ENCODE assay signal across 9 cellular contexts in genomic region chr17:45429338-45430005, GRCh38. TPM values are rescaled to one million over a fixed set of nuclear protein-coding genes. Genes with fewer than 3 reads are reported as not detected.
DNase-seq lines count a peak whose midpoint lies in the region; ATAC-seq and TF ChIP-seq lines count a peak whose summit lies in the region.
"Had no signal": no experiment of that assay in that cellular context is flagged by ENCODE, and none has a peak within 500 bp of the region (broad histone marks: within the 10 kb centered on the region; RNA-seq: fewer than 3 reads in every experiment).

No MANE protein-coding gene starts in this region.

- no peak for TF ChIP-seq POLR2A in gastrocnemius medialis (IDR thresholded peaks at IDR 0.05)

- H4K20me1 ChIP-seq in OCI-LY7 (ENCODE audit: insufficient read depth, low read length): no peaks in the 10 kb centered on the region
- H4K20me1 ChIP-seq in smooth muscle cell (ENCODE audit: low read depth): peaks cover 16% of the 10 kb centered on the region

- peaks cover 41% of the 10 kb centered on the region for H3K4me1 ChIP-seq in OCI-LY7 (ENCODE audit: insufficient read depth, low read length, poor library complexity, severe bottlenecking)
- peaks cover 22% of the 10 kb centered on the region for H3K4me1 ChIP-seq in smooth muscle cell (ENCODE audit: low read depth)
- peaks cover 25 to 34% of the 10 kb centered on the region in 2 donors for H3K4me1 ChIP-seq in gastrocnemius medialis

- no peak for ATAC-seq in gastrocnemius medialis

- in situ Hi-C loops in gastrocnemius medialis (cut with MboI; ENCODE audit: low sequenced_read_pairs in 4 of 4): no loop called here

- H3K9ac ChIP-seq in smooth muscle cell (ENCODE audit: low read depth): no peak overlapping the region

- no peaks in the 10 kb centered on the region for H3K9me3 ChIP-seq in OCI-LY7 (ENCODE audit: low read length)
- no peaks in the 10 kb centered on the region for H3K9me3 ChIP-seq in iPS-18c (ENCODE audit: control insufficient read depth, insufficient read depth, low read length)
- H3K9me3 ChIP-seq in smooth muscle cell (replicated peaks; ENCODE audit: low read depth): no peaks in the 10 kb centered on the region
- H3K9me3 ChIP-seq in gastrocnemius medialis: no peaks in the 10 kb centered on the region

- H3F3A ChIP-seq in smooth muscle cell (ENCODE audit: low read depth): no peaks in the 10 kb centered on the region

- H2AFZ ChIP-seq in OCI-LY7 (ENCODE audit: low read length) (no peak overlapping the region), smooth muscle cell (ENCODE audit: low read depth) (no peak overlapping the region)

- H3K4me3 ChIP-seq in OCI-LY7 (ENCODE audit: low read depth, low read length, poor library complexity, severe bottlenecking) (peak overlapping the region; percentile 49), iPS-18c (ENCODE audit: insufficient read depth, low read depth, low read length) (peak overlapping the region; percentile 38), smooth muscle cell (no peak overlapping the region), gastrocnemius medialis (no peak overlapping the region)

- H3K79me2 ChIP-seq in OCI-LY7 (ENCODE audit: insufficient read depth, low read depth, low read length) (no peaks in the 10 kb centered on the region), smooth muscle cell (ENCODE audit: low read depth) (no peaks in the 10 kb centered on the region)

- 4% methylated on average over 71 of the region's 82 CpGs for WGBS in smooth muscle cell (ENCODE audit: low lambda C conversion rate)

- CTCF ChIA-PET in OCI-LY7 (lab: Charles Lee; ENCODE audit: unreplicated experiment): no interaction called here

- H3K4me2 ChIP-seq in OCI-LY7 (ENCODE audit: low read length): peak overlapping the region; percentile 84
- H3K4me2 ChIP-seq in smooth muscle cell: peak overlapping the region; percentile 31

- H3K27me3 ChIP-seq in smooth muscle cell (ENCODE audit: low read depth) (peaks cover 55% of the 10 kb centered on the region), gastrocnemius medialis (peaks cover 33 to 51% (median 42%) of the 10 kb centered on the region in 3 donors)

- peak; percentile 7 for DNase-seq in NCI-H1092 treated with DMSO at 0.1 percent for 48 hours (lab: John Stamatoyannopoulos, UW)
- no peak for DNase-seq in NCI-H1092 (lab: John Stamatoyannopoulos, UW)
- DNase-seq in OCI-LY7 (ENCODE audit: low spot score): no peak
- no peak for DNase-seq in smooth muscle cell (lab: John Stamatoyannopoulos, UW; ENCODE audit: unreplicated experiment)
- DNase-seq in gastrocnemius medialis: no peak
- DNase-seq in amygdala (lab: John Stamatoyannopoulos, UW): no peak
- DNase-seq in HK-2 (ENCODE audit: unreplicated experiment): no peak
- DNase-seq: activated gamma-delta T cell had no signal

- intact Hi-C loops in OCI-LY7 (cut with micrococcal nuclease; ENCODE audit: unreplicated experiment): no loop called here
- intact Hi-C loops in gastrocnemius medialis (cut with DNase I; ENCODE audit: low total_unique reads): no loop called here

- BruUV-seq in OCI-LY7 (replicated peaks; lab: Mats Ljungman, UMichigan): no TSS peak

- POLR2A ChIA-PET in OCI-LY7 (lab: Charles Lee): no interaction called here

- no peak for TF ChIP-seq CTCF in OCI-LY7 (conservative IDR thresholded peaks at IDR 0.05; ENCODE audit: low read length)
- TF ChIP-seq CTCF in smooth muscle cell (IDR thresholded peaks at IDR 0.05; ENCODE audit: borderline replicate concordance, insufficient read depth, poor library complexity, severe bottlenecking): peak; percentile 1
- TF ChIP-seq CTCF in gastrocnemius medialis (IDR thresholded peaks at IDR 0.05 in 4 of 5, conservative IDR thresholded peaks at IDR 0.05 in 1 of 5): no peak

- no peaks in the 10 kb centered on the region for H3K36me3 ChIP-seq in OCI-LY7 (ENCODE audit: insufficient read depth, low read length)
- no peaks in the 10 kb centered on the region for H3K36me3 ChIP-seq in smooth muscle cell (ENCODE audit: low read depth)
- no peaks in the 10 kb centered on the region for H3K36me3 ChIP-seq in gastrocnemius medialis

- H3K27ac ChIP-seq in OCI-LY7 (ENCODE audit: low read depth, low read length, poor library complexity, severe bottlenecking) (peak overlapping the region; percentile 76), smooth muscle cell (ENCODE audit: low read depth) (no peak overlapping the region), gastrocnemius medialis (no peak overlapping the region)

- no peaks in the 10 kb centered on the region for H3K9me2 ChIP-seq in OCI-LY7 (ENCODE audit: insufficient read depth, low read length)

RNA-seq across cellular contexts. Expression of gene ARHGAP27, which starts 3.2 kb away (rescaled TPM):
- 55.5 and 66.1 TPM in 2 replicates for total RNA-seq in OCI-LY7 (2014; rRNA removed; shearing (Covaris generic))
- 56.8 and 62.7 TPM in 2 replicates for total RNA-seq in OCI-LY7 (2022)
- 3.0 and 3.6 TPM in 2 replicates for total RNA-seq in smooth muscle cell
- 3.7 and 9.0 TPM in 2 replicates for polyA plus RNA-seq in smooth muscle cell
- 1 to 10 TPM; 4.2 to 6.0 (median 5.1) TPM for total RNA-seq in gastrocnemius medialis

Comparison
In these comparisons a context has a peak if more than half of its experiments do, and no peak if none do; other contexts are left out.
1. H3K4me3 ChIP-seq: peak in OCI-LY7 (single experiment) and iPS-18c (single experiment); none in smooth muscle cell (single experiment) and gastrocnemius medialis (0 of 4).
2. RNA of gene ARHGAP27, which starts 3.2 kb away (total RNA-seq): 55.5 to 66.1 TPM in OCI-LY7; 4.2 to 6.0 TPM in gastrocnemius medialis and 3.0 to 3.6 TPM in smooth muscle cell; every median in the first group is over 4 times any median in the second.